ENCODE assay signal across 9 cellular contexts in the genomic region with DNA sequence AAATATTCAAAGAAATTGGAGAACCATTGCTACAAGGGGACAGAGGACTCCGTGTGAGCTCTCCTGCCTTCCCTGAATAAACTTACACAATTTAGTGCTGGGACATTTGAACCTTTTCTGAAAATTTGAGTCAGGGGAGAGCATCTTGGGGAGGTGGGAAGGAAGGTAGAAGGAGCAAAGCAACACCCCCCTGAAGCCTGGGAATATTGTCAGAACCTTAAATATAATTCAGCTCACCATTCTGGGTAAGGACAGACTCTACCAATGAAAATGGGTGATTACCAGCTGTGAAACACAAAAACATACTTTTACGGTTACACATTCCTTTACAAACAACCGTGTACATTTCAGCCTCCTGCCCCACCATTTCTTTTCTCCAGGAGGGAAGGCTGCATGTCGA. TPM values are rescaled to one million over a fixed set of nuclear protein-coding genes. Genes with fewer than 3 reads are reported as not detected.
DNase-seq lines count a peak whose midpoint lies in the region; ATAC-seq and TF ChIP-seq lines count a peak whose summit lies in the region.
"Not testable (repeated sequence)": the region's sequence is repeated elsewhere in the genome, so short reads cannot be mapped to it uniquely, and the experiment has no call there.
"Had no signal": no experiment of that assay in that cellular context is flagged by ENCODE, and none has a peak within 500 bp of the region (broad histone marks: within the 10 kb centered on the region; RNA-seq: fewer than 3 reads in every experiment).

A gene (plus strand): TSS at position 301 of the 400 bp plus-strand sequence. CDS start 592 bp downstream, outside the sequence.

- DNase-seq in CD4-positive, alpha-beta T cell; activated CD4-positive, alpha-beta memory T cell treated with anti-CD3 and anti-CD28 coated beads for 36 hours; activated T-helper 1 cell treated with anti-CD3 and anti-CD28 coated beads, Interleukin-12 subunit alpha, Interleukin-12 subunit beta, Interleukin-2, Interleukin-4 antibody, amounts not matched to agents 30 ng/mL and 10 ng/mL and 1 ng/mL, durations not matched to agents 14 hours and 24 hours and 36 hours (ENCODE audit: low spot score); activated naive CD8-positive, alpha-beta T cell treated with anti-CD3 and anti-CD28 coated beads, Interleukin-2, amount 50 U/mL, for 24 hours; memory B cell (ENCODE audit: low spot score in 2 of 2): not testable (repeated sequence)

- H3K4me3 ChIP-seq in neutrophil (ENCODE audit: low read depth in 1 of 2, low read length in 1 of 2): peak within 1 kb of the TSS; percentile 17 to 36

- not testable (repeated sequence) for H3K27ac Mint-ChIP-seq in CD4-positive, alpha-beta T cell; activated CD4-positive, alpha-beta memory T cell treated with anti-CD3 and anti-CD28 coated beads for 36 hours; activated T-helper 1 cell treated with anti-CD3 and anti-CD28 coated beads, Interleukin-12 subunit alpha, Interleukin-12 subunit beta, Interleukin-2, Interleukin-4 antibody, amounts not matched to agents 30 ng/mL and 10 ng/mL and 1 ng/mL, durations not matched to agents 14 hours and 24 hours and 36 hours; activated naive CD8-positive, alpha-beta T cell treated with anti-CD3 and anti-CD28 coated beads, Interleukin-2, amount 50 U/mL, for 24 hours; memory B cell
- H3K27ac Mint-ChIP-seq in IgD-negative memory B cell: peak within 1 kb of the TSS in 2 of 3 donors; percentile 63 to 75

- POLR2A ChIA-PET in CD4-positive, alpha-beta T cell (lab: Charles Lee); activated CD4-positive, alpha-beta memory T cell treated with anti-CD3 and anti-CD28 coated beads for 36 hours (lab: Charles Lee): not testable (repeated sequence)

- not testable (repeated sequence) for H3K36me3 Mint-ChIP-seq in CD4-positive, alpha-beta T cell (ENCODE audit: low read depth); IgD-negative memory B cell; activated CD4-positive, alpha-beta memory T cell treated with anti-CD3 and anti-CD28 coated beads for 36 hours; activated T-helper 1 cell treated with anti-CD3 and anti-CD28 coated beads, Interleukin-12 subunit alpha, Interleukin-12 subunit beta, Interleukin-2, Interleukin-4 antibody, amounts not matched to agents 30 ng/mL and 10 ng/mL and 1 ng/mL, durations not matched to agents 14 hours and 24 hours and 36 hours (ENCODE audit: low read depth); activated naive CD8-positive, alpha-beta T cell treated with anti-CD3 and anti-CD28 coated beads, Interleukin-2, amount 50 U/mL, for 24 hours (ENCODE audit: low read depth); memory B cell

- peak within 1 kb of the TSS; percentile 34 for H3K4me3 Mint-ChIP-seq in CD4-positive, alpha-beta T cell
- peak within 1 kb of the TSS in 2 of 4 donors; percentile 29 to 49 for H3K4me3 Mint-ChIP-seq in IgD-negative memory B cell
- peak within 1 kb of the TSS; percentile 35 for H3K4me3 Mint-ChIP-seq in activated CD4-positive, alpha-beta memory T cell treated with anti-CD3 and anti-CD28 coated beads for 36 hours
- H3K4me3 Mint-ChIP-seq in activated T-helper 1 cell treated with anti-CD3 and anti-CD28 coated beads, Interleukin-12 subunit alpha, Interleukin-12 subunit beta, Interleukin-2, Interleukin-4 antibody, amounts not matched to agents 30 ng/mL and 10 ng/mL and 1 ng/mL, durations not matched to agents 14 hours and 24 hours and 36 hours: peak within 1 kb of the TSS; percentile 59
- peak within 1 kb of the TSS; percentile 17 for H3K4me3 Mint-ChIP-seq in activated naive CD8-positive, alpha-beta T cell treated with anti-CD3 and anti-CD28 coated beads, Interleukin-2, amount 50 U/mL, for 24 hours
- H3K4me3 Mint-ChIP-seq in memory B cell: peak within 1 kb of the TSS; percentile 37

- CTCF ChIA-PET in CD4-positive, alpha-beta T cell (lab: Charles Lee); activated CD4-positive, alpha-beta memory T cell treated with anti-CD3 and anti-CD28 coated beads for 36 hours (lab: Charles Lee): not testable (repeated sequence)

- TF ChIP-seq CTCF in CD4-positive, alpha-beta T cell (IDR thresholded peaks at IDR 0.05); neutrophil (IDR thresholded peaks at IDR 0.05): not testable (repeated sequence)

- H3K9me3 ChIP-seq in CD4-positive, alpha-beta T cell (ENCODE audit: control insufficient read depth, low read length); neutrophil: not testable (repeated sequence)

- intact Hi-C loops in CD4-positive, alpha-beta T cell (cut with DNase I, micrococcal nuclease); activated CD4-positive, alpha-beta memory T cell treated with anti-CD3 and anti-CD28 coated beads for 36 hours (cut with micrococcal nuclease); activated T-helper 1 cell treated with anti-CD3 and anti-CD28 coated beads, Interleukin-12 subunit alpha, Interleukin-12 subunit beta, Interleukin-2, Interleukin-4 antibody, amounts not matched to agents 30 ng/mL and 10 ng/mL and 1 ng/mL, durations not matched to agents 14 hours and 24 hours and 36 hours (cut with micrococcal nuclease): not testable (repeated sequence)

- H3K9me3 Mint-ChIP-seq in CD4-positive, alpha-beta T cell; IgD-negative memory B cell; activated CD4-positive, alpha-beta memory T cell treated with anti-CD3 and anti-CD28 coated beads for 36 hours; activated T-helper 1 cell treated with anti-CD3 and anti-CD28 coated beads, Interleukin-12 subunit alpha, Interleukin-12 subunit beta, Interleukin-2, Interleukin-4 antibody, amounts not matched to agents 30 ng/mL and 10 ng/mL and 1 ng/mL, durations not matched to agents 14 hours and 24 hours and 36 hours; activated naive CD8-positive, alpha-beta T cell treated with anti-CD3 and anti-CD28 coated beads, Interleukin-2, amount 50 U/mL, for 24 hours; memory B cell: not testable (repeated sequence)

- H3K27me3 ChIP-seq in CD4-positive, alpha-beta T cell (ENCODE audit: control insufficient read depth, insufficient read depth, low read length): not testable (repeated sequence)
- H3K27me3 ChIP-seq in neutrophil: peaks cover 50% of the 10 kb centered on the region

- H3K4me1 Mint-ChIP-seq in CD4-positive, alpha-beta T cell (ENCODE audit: low read depth); activated naive CD8-positive, alpha-beta T cell treated with anti-CD3 and anti-CD28 coated beads, Interleukin-2, amount 50 U/mL, for 24 hours; memory B cell: not testable (repeated sequence)
- H3K4me1 Mint-ChIP-seq in IgD-negative memory B cell: peaks cover 0 to 11% (median 5%) of the 10 kb centered on the region in 3 donors
- peaks cover 17% of the 10 kb centered on the region for H3K4me1 Mint-ChIP-seq in activated CD4-positive, alpha-beta memory T cell treated with anti-CD3 and anti-CD28 coated beads for 36 hours (ENCODE audit: low read depth)
- H3K4me1 Mint-ChIP-seq in activated T-helper 1 cell treated with anti-CD3 and anti-CD28 coated beads, Interleukin-12 subunit alpha, Interleukin-12 subunit beta, Interleukin-2, Interleukin-4 antibody, amounts not matched to agents 30 ng/mL and 10 ng/mL and 1 ng/mL, durations not matched to agents 14 hours and 24 hours and 36 hours (ENCODE audit: low read depth): peaks cover 15% of the 10 kb centered on the region

- peaks cover 11% of the 10 kb centered on the region for H3K27me3 Mint-ChIP-seq in CD4-positive, alpha-beta T cell
- H3K27me3 Mint-ChIP-seq in IgD-negative memory B cell: peaks cover 18% of the 10 kb centered on the region
- H3K27me3 Mint-ChIP-seq in activated CD4-positive, alpha-beta memory T cell treated with anti-CD3 and anti-CD28 coated beads for 36 hours: peaks cover 25% of the 10 kb centered on the region
- H3K27me3 Mint-ChIP-seq in activated T-helper 1 cell treated with anti-CD3 and anti-CD28 coated beads, Interleukin-12 subunit alpha, Interleukin-12 subunit beta, Interleukin-2, Interleukin-4 antibody, amounts not matched to agents 30 ng/mL and 10 ng/mL and 1 ng/mL, durations not matched to agents 14 hours and 24 hours and 36 hours (ENCODE audit: insufficient read depth): peaks cover 24% of the 10 kb centered on the region
- H3K27me3 Mint-ChIP-seq in activated naive CD8-positive, alpha-beta T cell treated with anti-CD3 and anti-CD28 coated beads, Interleukin-2, amount 50 U/mL, for 24 hours: peaks cover 17% of the 10 kb centered on the region
- not testable (repeated sequence) for H3K27me3 Mint-ChIP-seq in memory B cell

- H3K36me3 ChIP-seq in neutrophil: not testable (repeated sequence)

- peaks cover 8 to 29% of the 10 kb centered on the region in 2 experiments for H3K4me1 ChIP-seq in neutrophil (ENCODE audit: control insufficient read depth in 1 of 2, insufficient read depth in 1 of 2, low read depth in 1 of 2, low read length in 1 of 2)

- not testable (repeated sequence) for ATAC-seq in CD4-positive, alpha-beta T cell (ENCODE audit: poor library complexity); activated naive CD8-positive, alpha-beta T cell treated with anti-CD3 and anti-CD28 coated beads, Interleukin-2, amount 50 U/mL, for 24 hours; memory B cell (ENCODE audit: low read depth)

- not testable (repeated sequence) for H3K27ac ChIP-seq in CD4-positive, alpha-beta T cell (ENCODE audit: low read depth, low read length); neutrophil

RNA-seq across cellular contexts. Expression of the gene that starts here (rescaled TPM):
- not detected for total RNA-seq in CD4-positive, alpha-beta T cell
- polyA plus RNA-seq in IgD-negative memory B cell: not detected
- total RNA-seq in activated CD4-positive, alpha-beta memory T cell treated with anti-CD3 and anti-CD28 coated beads for 36 hours: under 1 TPM in 1 of 2 experiments, not detected in 1; 0.12 TPM
- total RNA-seq in activated T-helper 1 cell treated with anti-CD3 and anti-CD28 coated beads, Interleukin-12 subunit alpha, Interleukin-12 subunit beta, Interleukin-2, Interleukin-4 antibody, amounts not matched to agents 30 ng/mL and 10 ng/mL and 1 ng/mL, durations not matched to agents 14 hours and 24 hours and 36 hours: 0.32 and 0.39 TPM in 2 replicates
- total RNA-seq: A172, H4 had no signal
